8 cellular contexts compared by ENCODE assay signal in genomic region chr2:37672104-37672869, GRCh38. TPM values are rescaled to one million over a fixed set of nuclear protein-coding genes. Genes with fewer than 3 reads are reported as not detected.
DNase-seq lines count a peak whose midpoint lies in the region; ATAC-seq and TF ChIP-seq lines count a peak whose summit lies in the region.

No MANE protein-coding gene starts in this region.

- H3K4me1 ChIP-seq in ectodermal cell (ENCODE audit: control insufficient read depth, insufficient read depth, low read length) (peaks cover 8% of the 10 kb centered on the region), lower lobe of right lung (peaks cover 49% of the 10 kb centered on the region)

- peaks cover 12% of the 10 kb centered on the region for H3K36me3 Mint-ChIP-seq in activated CD4-positive, alpha-beta memory T cell treated with anti-CD3 and anti-CD28 coated beads for 36 hours

- H3K4me3 ChIP-seq in ectodermal cell (ENCODE audit: insufficient read depth, low read depth, low read length): peak overlapping the region; percentile 89
- peak overlapping the region; percentile 97 for H3K4me3 ChIP-seq in lower lobe of right lung

- no peaks in the 10 kb centered on the region for H3K27me3 Mint-ChIP-seq in activated CD4-positive, alpha-beta memory T cell treated with anti-CD3 and anti-CD28 coated beads for 36 hours

- peak overlapping the region; percentile 80 for H3K27ac Mint-ChIP-seq in activated CD4-positive, alpha-beta memory T cell treated with anti-CD3 and anti-CD28 coated beads for 36 hours

- TF ChIP-seq CTCF in lower lobe of right lung (IDR thresholded peaks at IDR 0.05): no peak

- 0% methylated on average over 69 of the region's 69 CpGs for WGBS in ectodermal cell, 2 experiments

- ATAC-seq in GM19324 (IDR thresholded peaks at IDR 0.05; ENCODE audit: low FRiP score, unreplicated experiment) (peak; percentile 55), HG03439 (IDR thresholded peaks at IDR 0.05; ENCODE audit: unreplicated experiment) (peak; percentile 46), lower lobe of right lung (peak; percentile 79 to 80)

- POLR2A ChIA-PET in activated CD4-positive, alpha-beta memory T cell treated with anti-CD3 and anti-CD28 coated beads for 36 hours (lab: Charles Lee): interaction anchor here (0.6 to 1.6 kb wide), 9 partner anchors 12 to 200 kb away, joined by 3 to 7 read pairs (median 4); no protein-coding TSS in a partner anchor

- intact Hi-C loops in activated CD4-positive, alpha-beta memory T cell treated with anti-CD3 and anti-CD28 coated beads for 36 hours (cut with micrococcal nuclease): loop anchor here (1.0 to 5.0 kb wide), 5 partner anchors 12 to 280 kb away; no protein-coding TSS in a partner anchor
- intact Hi-C loops in lower lobe of right lung (cut with DNase I): no loop called here

- H3K36me3 ChIP-seq in ectodermal cell (ENCODE audit: control insufficient read depth, insufficient read depth, low read length) (no peaks in the 10 kb centered on the region), lower lobe of right lung (peaks cover under 1% of the 10 kb centered on the region)

- DNase-seq in C1 segment of cervical spinal cord (lab: John Stamatoyannopoulos, UW) (peak in 9 of 14 donors; percentile 9 to 50 (median 33)), NCI-H748 treated with DMSO at 0.1 percent for 48 hours (lab: John Stamatoyannopoulos, UW) (peak; percentile 22), lower lobe of right lung (peak; percentile 83)
- DNase-seq in activated CD4-positive, alpha-beta memory T cell treated with anti-CD3 and anti-CD28 coated beads for 36 hours: peak; percentile 78
- DNase-seq in stimulated activated CD4-positive, alpha-beta T cell treated with anti-CD3 and anti-CD28 coated beads, TNF-alpha, amount 100 ng/mL, for 4 hours (ENCODE audit: low read depth in 3 of 3): peak; percentile 37 to 53 (median 51)

- CTCF ChIA-PET in activated CD4-positive, alpha-beta memory T cell treated with anti-CD3 and anti-CD28 coated beads for 36 hours (lab: Charles Lee): interaction anchor here (0.9 to 3.8 kb wide), 7 partner anchors 9 to 257 kb away, joined by 3 to 18 read pairs (median 4); no protein-coding TSS in a partner anchor

- peak overlapping the region; percentile 95 for H3K4me3 Mint-ChIP-seq in activated CD4-positive, alpha-beta memory T cell treated with anti-CD3 and anti-CD28 coated beads for 36 hours

- H3K4me1 Mint-ChIP-seq in activated CD4-positive, alpha-beta memory T cell treated with anti-CD3 and anti-CD28 coated beads for 36 hours (ENCODE audit: low read depth): peaks cover 39% of the 10 kb centered on the region

- H3K9me3 ChIP-seq in ectodermal cell (ENCODE audit: control insufficient read depth, low read length) (no peaks in the 10 kb centered on the region), lower lobe of right lung (no peaks in the 10 kb centered on the region)

- H3K27ac ChIP-seq in ectodermal cell (ENCODE audit: insufficient read depth, low read depth, low read length, poor library complexity, severe bottlenecking) (peak overlapping the region; percentile 87), lower lobe of right lung (peak overlapping the region; percentile 95)

- peaks cover 16% of the 10 kb centered on the region for H3K27me3 ChIP-seq in ectodermal cell (ENCODE audit: control insufficient read depth, insufficient read depth, low read length, poor library complexity, severe bottlenecking)
- H3K27me3 ChIP-seq in lower lobe of right lung (ENCODE audit: low read depth): no peaks in the 10 kb centered on the region

- no peaks in the 10 kb centered on the region for H3K9me3 Mint-ChIP-seq in activated CD4-positive, alpha-beta memory T cell treated with anti-CD3 and anti-CD28 coated beads for 36 hours

RNA-seq across cellular contexts. Expression of gene CDC42EP3, which starts 0.8 kb away (rescaled TPM):
- 10 to 100 TPM; 24.0 to 24.8 TPM for total RNA-seq in activated CD4-positive, alpha-beta memory T cell treated with anti-CD3 and anti-CD28 coated beads for 36 hours
- 13.3 TPM for polyA plus RNA-seq in ectodermal cell (2013, experiment 1 of 4)
- 12.8 TPM for polyA plus RNA-seq in ectodermal cell (2013, experiment 2 of 4)
- polyA plus RNA-seq in ectodermal cell (2013, experiment 3 of 4): 9.8 TPM
- 10.9 TPM for polyA plus RNA-seq in ectodermal cell (2013, experiment 4 of 4)
- 73.1 TPM for total RNA-seq in lower lobe of right lung

Comparison
In these comparisons a context has a peak if more than half of its experiments do, and no peak if none do; other contexts are left out.
1. Peak in every context shown above with its lines: DNase-seq, ATAC-seq, H3K4me3 ChIP-seq and H3K27ac ChIP-seq.
2. DNase-seq: peak in every context shown above with its lines; median percentile 83 in lower lobe of right lung; 78 in activated CD4-positive, alpha-beta memory T cell treated with anti-CD3 and anti-CD28 coated beads for 36 hours; 51 in stimulated activated CD4-positive, alpha-beta T cell treated with anti-CD3 and anti-CD28 coated beads, TNF-alpha, amount 100 ng/mL, for 4 hours; 33 in C1 segment of cervical spinal cord; 22 in NCI-H748 treated with DMSO at 0.1 percent for 48 hours.